In genomic region chr2:111897924-111898702, GRCh38 we compare ENCODE assay signal across 1 cellular context.
TF ChIP-seq lines count a peak whose summit lies in the region.

TSS of gene MERTK (plus strand) at chr2:111898607. CDS start at chr2:111898736, 129 bp downstream.

TF ChIP-seq in HepG2, 621 proteins besides CTCF, POLR2A, EP300 and RAD21 (continued from another document and continues in another):
- TF ChIP-seq IKZF5 (CRISPR knock-in tag; IDR thresholded peaks at IDR 0.05) = peak; percentile 73; the same call in 1 of the 2 replicates
- peak; percentile 86 for TF ChIP-seq ARID4A (CRISPR knock-in tag; IDR thresholded peaks at IDR 0.05; ENCODE audit: borderline replicate concordance)
- TF ChIP-seq SKI (IDR thresholded peaks at IDR 0.05; ENCODE audit: partially characterized antibody) = peak; percentile 92
- no peak for TF ChIP-seq ZBTB42 (CRISPR knock-in tag; IDR thresholded peaks at IDR 0.05)
- no peak; the same call in 1 of the 2 replicates for TF ChIP-seq AFF4 (CRISPR knock-in tag; IDR thresholded peaks at IDR 0.05)
- TF ChIP-seq DMAP1 (CRISPR knock-in tag; IDR thresholded peaks at IDR 0.05) = peak; percentile 60
- no peak for TF ChIP-seq ISX (CRISPR knock-in tag; conservative IDR thresholded peaks at IDR 0.05)
- no peak for TF ChIP-seq HES4 (CRISPR knock-in tag; IDR thresholded peaks at IDR 0.05; ENCODE audit: borderline replicate concordance)
- TF ChIP-seq ZNF607 (CRISPR knock-in tag; IDR thresholded peaks at IDR 0.05; ENCODE audit: borderline replicate concordance) = no peak; the same call in 1 of the 2 replicates
- TF ChIP-seq RERE (CRISPR knock-in tag; IDR thresholded peaks at IDR 0.05; ENCODE audit: low read depth) = 0 out of 2 replicates have a peak, but pooled peaks have one; percentile 61
- TF ChIP-seq KDM2A (CRISPR knock-in tag; IDR thresholded peaks at IDR 0.05; ENCODE audit: borderline replicate concordance, low read depth) = peak; percentile 93
- TF ChIP-seq ZSCAN9 (CRISPR knock-in tag; IDR thresholded peaks at IDR 0.05; ENCODE audit: borderline replicate concordance) = 0 out of 2 replicates have a peak, but pooled peaks have one; percentile 69
- TF ChIP-seq MATR3 (CRISPR knock-in tag; IDR thresholded peaks at IDR 0.05) = no peak
- TF ChIP-seq ZNF354B (CRISPR knock-in tag; IDR thresholded peaks at IDR 0.05) = no peak
- no peak for TF ChIP-seq ZBTB10 (CRISPR knock-in tag; IDR thresholded peaks at IDR 0.05; ENCODE audit: borderline replicate concordance)
- no peak for TF ChIP-seq DMTF1 (CRISPR knock-in tag; IDR thresholded peaks at IDR 0.05)
- peak; percentile 86 for TF ChIP-seq STAG1 (CRISPR knock-in tag; IDR thresholded peaks at IDR 0.05)
- TF ChIP-seq HMGA1 (CRISPR knock-in tag; conservative IDR thresholded peaks at IDR 0.05) = no peak
- peak; percentile 4; the same call in 1 of the 2 replicates for TF ChIP-seq MNT (IDR thresholded peaks at IDR 0.05)
- TF ChIP-seq ZBTB14 (CRISPR knock-in tag; IDR thresholded peaks at IDR 0.05) = 0 out of 2 replicates have a peak, but pooled peaks have one; percentile 15
- no peak for TF ChIP-seq MBNL3 (CRISPR knock-in tag; conservative IDR thresholded peaks at IDR 0.05)
- peak; percentile 73 for TF ChIP-seq ZNF441 (CRISPR knock-in tag; IDR thresholded peaks at IDR 0.05; ENCODE audit: borderline replicate concordance)
- TF ChIP-seq TAF1 (CRISPR knock-in tag; IDR thresholded peaks at IDR 0.05) = peak; percentile 73
- 0 out of 2 replicates have a peak, but pooled peaks have one; percentile 68 for TF ChIP-seq ZNF557 (CRISPR knock-in tag; IDR thresholded peaks at IDR 0.05)
- no peak for TF ChIP-seq ZNF20 (CRISPR knock-in tag; IDR thresholded peaks at IDR 0.05)
- TF ChIP-seq FOXC1 (CRISPR knock-in tag; IDR thresholded peaks at IDR 0.05; ENCODE audit: borderline replicate concordance) = peak; percentile 75
- TF ChIP-seq ZGPAT (CRISPR knock-in tag; IDR thresholded peaks at IDR 0.05) = peak; percentile 74; the same call in 1 of the 2 replicates
- no peak for TF ChIP-seq ELF1 (CRISPR knock-in tag; IDR thresholded peaks at IDR 0.05)
